In genomic region chr11:19742595-19743292, GRCh38 we compare ENCODE assay signal across 8 cellular contexts. TPM values are rescaled to one million over a fixed set of nuclear protein-coding genes. Genes with fewer than 3 reads are reported as not detected.
DNase-seq lines count a peak whose midpoint lies in the region; ATAC-seq, FAIRE-seq and TF ChIP-seq lines count a peak whose summit lies in the region.

No MANE protein-coding gene starts in this region.

- H3K9me3 ChIP-seq in osteoblast (ENCODE audit: low read depth, low read length) (no peaks in the 10 kb centered on the region), tibial artery (no peaks in the 10 kb centered on the region)

- H2AFZ ChIP-seq in osteoblast (ENCODE audit: low read length) = no peak overlapping the region

- intact Hi-C loops in tibial artery (cut with DNase I; ENCODE audit: low total_unique reads) = loop anchor here (1.0 to 10.0 kb wide), 2 partner anchors 162 to 178 kb away; no protein-coding TSS in a partner anchor

- H3K79me2 ChIP-seq in osteoblast (ENCODE audit: insufficient read depth, low read length) = peaks cover 90% of the 10 kb centered on the region

- H4K20me1 ChIP-seq in osteoblast (ENCODE audit: insufficient read depth, low read length) = peaks cover 22% of the 10 kb centered on the region

- H3K4me3 ChIP-seq in osteoblast (ENCODE audit: insufficient read depth, low read length) (no peak overlapping the region), tibial artery (no peak overlapping the region)

- peak; percentile 76 for DNase-seq in CD1c-positive myeloid dendritic cell (ENCODE audit: extremely low spot score)
- peak; percentile 11 for DNase-seq in HuH-7.5 (ENCODE audit: low spot score)
- peak; percentile 55 for DNase-seq in RCC 7860 (ENCODE audit: low spot score)
- DNase-seq in activated T-helper 1 cell treated with anti-CD3 and anti-CD28 coated beads, Interleukin-2, amount 50 U/mL, for 16 hours (ENCODE audit: low read depth in 1 of 2, low spot score in 1 of 2) = peak; percentile 40 to 44
- peak in 1 of 2 donors; percentile 45 for DNase-seq in foreskin keratinocyte
- DNase-seq in osteoblast (ENCODE audit: insufficient read length, low spot score, missing footprints) = no peak
- DNase-seq in tibial artery = peak; percentile 79 to 87

- ATAC-seq in GM19351 (IDR thresholded peaks at IDR 0.05; ENCODE audit: unreplicated experiment) (peak; percentile 94), foreskin keratinocyte (peak; percentile 89)

- no peak for FAIRE-seq in RCC 7860 (lab: Jason Lieb, UNC)

- H3K36me3 ChIP-seq in osteoblast (ENCODE audit: insufficient read depth, low read length) (peaks cover 12% of the 10 kb centered on the region), tibial artery (peaks cover 0 to 6% (median 0%) of the 10 kb centered on the region in 3 donors)

- peaks cover 17% of the 10 kb centered on the region for H3K27me3 ChIP-seq in foreskin keratinocyte
- H3K27me3 ChIP-seq in osteoblast (ENCODE audit: insufficient read depth, low read length) = no peaks in the 10 kb centered on the region
- H3K27me3 ChIP-seq in tibial artery = no peaks in the 10 kb centered on the region

- H3K4me1 ChIP-seq in foreskin keratinocyte = no peaks in the 10 kb centered on the region
- H3K4me1 ChIP-seq in osteoblast (ENCODE audit: insufficient read depth, low read length) = no peaks in the 10 kb centered on the region
- peaks cover 3 to 66% (median 30%) of the 10 kb centered on the region in 4 donors for H3K4me1 ChIP-seq in tibial artery

- H3K27ac ChIP-seq in foreskin keratinocyte (no peak overlapping the region), osteoblast (ENCODE audit: low read depth, low read length) (no peak overlapping the region), tibial artery (peak overlapping the region; percentile 3 to 37)

- no peak overlapping the region for H3K4me2 ChIP-seq in osteoblast (ENCODE audit: insufficient read depth, low read length)

- peak; percentile 87 for TF ChIP-seq CTCF in foreskin keratinocyte (conservative IDR thresholded peaks at IDR 0.05)
- TF ChIP-seq CTCF in osteoblast (IDR thresholded peaks at IDR 0.05; ENCODE audit: extremely low read depth, low read depth, low read length) = peak; percentile 87
- peak; percentile 84 to 91 for TF ChIP-seq CTCF in tibial artery (IDR thresholded peaks at IDR 0.05)

RNA-seq across cellular contexts. Expression of gene NAV2, which starts 30.1 kb away (rescaled TPM):
- total RNA-seq in foreskin keratinocyte (12.1 and 12.9 TPM in 2 replicates), osteoblast (8.7 and 12.4 TPM in 2 replicates)
- polyA plus RNA-seq in foreskin keratinocyte = 1.2 and 1.6 TPM in 2 replicates

Comparison
In these comparisons a context has a peak if more than half of its experiments do, and no peak if none do; other contexts are left out.
1. H3K27ac ChIP-seq: peak in tibial artery (2 of 2); none in foreskin keratinocyte (single experiment) and osteoblast (single experiment).
2. Peak in every context shown above with its lines, with median percentiles within 50 percentile points of each other: CTCF ChIP-seq.